24 cellular contexts compared by ENCODE assay signal in genomic region chr17:80905586-80906230, GRCh38.
"Had no signal": no experiment of that assay in that cellular context is flagged by ENCODE, and none has a peak within 500 bp of the region (broad histone marks: within the 10 kb centered on the region; RNA-seq: fewer than 3 reads in every experiment).

No MANE protein-coding gene starts in this region.

- H3K36me3 Mint-ChIP-seq: natural killer cell had no signal

- H3K27me3 Mint-ChIP-seq: naive B cell; stimulated activated naive CD8-positive, alpha-beta T cell treated with anti-CD3 and anti-CD28 coated beads, Interleukin-15, Interleukin-2, amounts not matched to agents 100 ng/mL and 50 ng/mL, for 24 hours had no signal

- H3K4me1 Mint-ChIP-seq: mesothelial cell of epicardium had no signal

- DNase-seq: glutamatergic neuron; heart right ventricle; islet precursor cell; kidney glomerular epithelial cell; left colon; mesendoderm; naive B cell; natural killer cell; nephron progenitor cell; nucleus accumbens; psoas muscle; stimulated activated CD4-positive, alpha-beta T cell treated with anti-CD3 and anti-CD28 coated beads, Interleukin-12 subunit alpha, Interleukin-12 subunit beta, amount 100 ng/mL, for 4 hours; stimulated activated CD4-positive, alpha-beta T cell treated with anti-CD3 and anti-CD28 coated beads, Interleukin-15, amount 100 ng/mL, for 24 hours; stimulated activated CD4-positive, alpha-beta T cell treated with anti-CD3 and anti-CD28 coated beads, Interleukin-2, amount 100 ng/mL, for 24 hours; stimulated activated CD4-positive, alpha-beta T cell treated with anti-CD3 and anti-CD28 coated beads, Interleukin-4, amount 100 ng/mL, for 1 hour; stimulated activated naive CD4-positive, alpha-beta T cell; tibial artery; trophoblast cell; upper lobe of right lung had no signal

- H3K27ac Mint-ChIP-seq: mesothelial cell of epicardium; natural killer cell; stimulated activated effector memory CD8-positive, alpha-beta T cell treated with anti-CD3 and anti-CD28 coated beads, Interleukin-12 subunit alpha, Interleukin-12 subunit beta, amount 100 ng/mL, for 72 hours; stimulated activated naive CD8-positive, alpha-beta T cell treated with anti-CD3 and anti-CD28 coated beads, Interleukin-15, Interleukin-2, amounts not matched to agents 100 ng/mL and 50 ng/mL, for 24 hours had no signal

- H3K9me3 Mint-ChIP-seq: mesothelial cell of epicardium; natural killer cell; nephron progenitor cell; stimulated activated effector memory CD8-positive, alpha-beta T cell treated with anti-CD3 and anti-CD28 coated beads, Interleukin-12 subunit alpha, Interleukin-12 subunit beta, amount 100 ng/mL, for 72 hours; stimulated activated naive CD8-positive, alpha-beta T cell treated with anti-CD3 and anti-CD28 coated beads, Interleukin-15, Interleukin-2, amounts not matched to agents 100 ng/mL and 50 ng/mL, for 24 hours had no signal

- ATAC-seq: left colon; left lung; natural killer cell; sciatic nerve; stimulated activated effector memory CD8-positive, alpha-beta T cell treated with anti-CD3 and anti-CD28 coated beads, Interleukin-12 subunit alpha, Interleukin-12 subunit beta, amount 100 ng/mL, for 72 hours; upper lobe of right lung had no signal

- H3K4me3 Mint-ChIP-seq: mesothelial cell of epicardium; natural killer cell; stimulated activated effector memory CD8-positive, alpha-beta T cell treated with anti-CD3 and anti-CD28 coated beads, Interleukin-12 subunit alpha, Interleukin-12 subunit beta, amount 100 ng/mL, for 72 hours; stimulated activated naive CD8-positive, alpha-beta T cell treated with anti-CD3 and anti-CD28 coated beads, Interleukin-15, Interleukin-2, amounts not matched to agents 100 ng/mL and 50 ng/mL, for 24 hours had no signal
